In the genomic region with DNA sequence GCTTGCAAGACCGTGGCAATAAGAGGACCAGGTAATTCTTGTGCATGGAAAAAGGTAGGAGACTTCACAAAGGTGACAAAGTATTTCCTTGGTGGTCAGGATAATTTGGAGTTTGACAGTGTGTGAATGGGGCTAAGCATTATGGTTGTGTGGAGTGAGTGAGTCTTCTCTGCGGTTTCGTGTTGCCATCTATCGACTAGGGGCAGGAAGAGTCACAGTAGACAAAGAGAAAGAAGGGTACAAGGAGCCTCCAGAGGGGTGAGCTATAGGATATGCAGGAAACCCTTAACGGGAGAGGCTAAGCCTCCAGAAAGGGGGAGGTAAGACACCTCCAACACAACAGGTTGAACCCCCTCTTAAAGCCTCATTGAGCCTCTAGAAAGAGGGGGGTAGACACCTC, we compare ENCODE assay signal across 8 cellular contexts.
DNase-seq lines count a peak whose midpoint lies in the region; ATAC-seq, FAIRE-seq and TF ChIP-seq lines count a peak whose summit lies in the region.

No MANE protein-coding gene starts in this region.

- TF ChIP-seq CTCF in heart left ventricle (IDR thresholded peaks at IDR 0.05) (no peak), tibial nerve (IDR thresholded peaks at IDR 0.05) (no peak), D721Med (IDR thresholded peaks at IDR 0.05; ENCODE audit: insufficient read depth, missing control alignments) (no peak)

- H3K9me3 ChIP-seq in heart left ventricle (no peaks in the 10 kb centered on the region), tibial nerve (no peaks in the 10 kb centered on the region)

- POLR2A ChIA-PET in T-cell (lab: Charles Lee) = no interaction called here

- FAIRE-seq in D721Med (lab: Jason Lieb, UNC) = no peak

- no peak for DNase-seq in heart left ventricle
- DNase-seq in cardiac septum (ENCODE audit: low spot score) = no peak
- no peak for DNase-seq in T-cell
- no peak for DNase-seq in immature natural killer cell
- DNase-seq in tibial nerve (ENCODE audit: low spot score in 2 of 2) = no peak
- DNase-seq in D721Med (ENCODE audit: insufficient read length, low spot score) = no peak
- no peak for DNase-seq in HUDEP-2 (lab: John Stamatoyannopoulos, UW; ENCODE audit: unreplicated experiment in 76 of 76)
- no peak for DNase-seq in NCI-H2081 (lab: John Stamatoyannopoulos, UW)

- CTCF ChIA-PET in T-cell (lab: Charles Lee) = interaction anchor here (0.6 to 1.3 kb wide), 2 partner anchors 71 to 480 kb away, joined by 3 to 4 read pairs; a partner anchor contains a TSS

- H3K36me3 ChIP-seq in heart left ventricle = no peaks in the 10 kb centered on the region
- H3K36me3 ChIP-seq in tibial nerve = no peaks in the 10 kb centered on the region

- no peak for TF ChIP-seq POLR2A in heart left ventricle (IDR thresholded peaks at IDR 0.05)
- no peak for TF ChIP-seq POLR2A in tibial nerve (IDR thresholded peaks at IDR 0.05)

- H3K4me3 Mint-ChIP-seq in T-cell = peak overlapping the region; percentile 83 to 88 (median 85)
- H3K4me3 Mint-ChIP-seq in immature natural killer cell = peak overlapping the region; percentile 85 to 92 (median 87)

- TF ChIP-seq EP300 in tibial nerve (IDR thresholded peaks at IDR 0.05) = no peak

- no peaks in the 10 kb centered on the region for H3K9me3 Mint-ChIP-seq in T-cell
- H3K9me3 Mint-ChIP-seq in immature natural killer cell = no peaks in the 10 kb centered on the region

- H3K4me3 ChIP-seq in heart left ventricle = peak overlapping the region in 10 of 12 donors; percentile 43 to 74 (median 53)
- H3K4me3 ChIP-seq in tibial nerve = peak overlapping the region in 3 of 4 donors; percentile 36 to 45 (median 41)

- peaks cover 2 to 4% of the 10 kb centered on the region in 2 donors for H3K27me3 Mint-ChIP-seq in T-cell
- peaks cover 4 to 8% (median 4%) of the 10 kb centered on the region in 3 donors for H3K27me3 Mint-ChIP-seq in immature natural killer cell (ENCODE audit: low read depth in 3 of 3)

- H3K27ac ChIP-seq in heart left ventricle (peak overlapping the region in 3 of 12 donors; percentile 43 to 79 (median 58)), tibial nerve (peak overlapping the region in 1 of 4 donors; percentile 65)

- H3K27me3 ChIP-seq in heart left ventricle (no peaks in the 10 kb centered on the region), tibial nerve (no peaks in the 10 kb centered on the region)

- H3K4me1 ChIP-seq in heart left ventricle (peaks cover 0 to 11% (median 0%) of the 10 kb centered on the region in 12 donors), tibial nerve (no peaks in the 10 kb centered on the region)

- intact Hi-C loops in heart left ventricle (cut with DNase I) (no loop called here), cardiac septum (cut with DNase I) (loop anchor here (2.0 kb wide), 1 partner anchor 73 kb away; no protein-coding TSS in a partner anchor)

- H3K36me3 Mint-ChIP-seq in T-cell (no peaks in the 10 kb centered on the region), immature natural killer cell (no peaks in the 10 kb centered on the region)

- H3K27ac Mint-ChIP-seq in T-cell (peak overlapping the region in 1 of 2 donors; percentile 62), immature natural killer cell (peak overlapping the region in 4 of 6 donors; percentile 8 to 91 (median 45))

- 91 to 94% (median 92%) methylated on average over 5 of the region's 5 CpGs for WGBS in heart left ventricle, 4 donors
- 92 to 93% methylated on average over 5 of the region's 5 CpGs for WGBS in tibial nerve, 2 donors

- ATAC-seq in heart left ventricle (no peak), T-cell (replicated peaks in 1 of 4) (no peak)

- H3K4me1 Mint-ChIP-seq in T-cell = peaks cover 7 to 14% (median 8%) of the 10 kb centered on the region in 3 donors
- peaks cover 13 to 18% of the 10 kb centered on the region in 2 donors for H3K4me1 Mint-ChIP-seq in immature natural killer cell
